Comparison of ENCODE assay signal across 17 cellular contexts in the genomic region with DNA sequence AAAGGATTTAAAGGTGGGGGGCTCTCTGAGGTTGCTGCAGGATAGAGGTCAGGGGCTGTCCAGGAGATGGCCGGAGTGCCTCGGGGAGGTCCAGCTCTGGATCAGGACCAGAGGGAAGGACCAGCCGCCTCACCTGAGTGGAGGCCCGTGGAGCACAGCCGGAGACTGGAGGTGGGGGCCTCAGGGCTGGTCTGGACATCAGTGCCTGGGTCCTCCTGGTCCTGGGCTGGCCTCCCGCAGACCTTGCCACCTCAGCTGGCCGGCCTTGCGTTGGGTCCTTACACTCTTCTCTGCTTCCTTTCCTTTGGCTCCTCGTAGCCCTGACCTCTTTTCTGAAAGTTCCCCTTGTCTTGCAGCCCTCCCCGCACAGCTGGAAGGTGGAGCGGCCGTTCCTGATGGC. TPM values are rescaled to one million over a fixed set of nuclear protein-coding genes. Genes with fewer than 3 reads are reported as not detected.
DNase-seq lines count a peak whose midpoint lies in the region; ATAC-seq and TF ChIP-seq lines count a peak whose summit lies in the region.
"Had no signal": no experiment of that assay in that cellular context is flagged by ENCODE, and none has a peak within 500 bp of the region (broad histone marks: within the 10 kb centered on the region; RNA-seq: fewer than 3 reads in every experiment).

No MANE protein-coding gene starts in this region.

- DNase-seq in Right ventricle myocardium superior, result peak; percentile 46
- DNase-seq in left ventricle myocardium superior, result no peak
- no peak for DNase-seq in endothelial cell (ENCODE audit: low spot score)
- DNase-seq in osteocyte (ENCODE audit: extremely low spot score, unreplicated experiment), result no peak
- no peak for DNase-seq in uterus
- DNase-seq in activated CD4-positive, CD25-positive, alpha-beta regulatory T cell treated with anti-CD3 and anti-CD28 coated beads, Interleukin-2, amount 50 U/mL, for 72 hours, result no peak
- no peak for DNase-seq in EL
- DNase-seq: adrenal gland; dermis blood vessel endothelial cell; foreskin keratinocyte; NCI-H1105 treated with DMSO at 0.1 percent for 48 hours; stimulated activated CD4-positive, alpha-beta T cell treated with anti-CD3 and anti-CD28 coated beads, Interleukin-4, amount 100 ng/mL, for 4 hours had no signal

- peak overlapping the region; percentile 89 for H3K27ac Mint-ChIP-seq in endothelial cell (ENCODE audit: unreplicated experiment)
- H3K27ac Mint-ChIP-seq in osteocyte (ENCODE audit: unreplicated experiment), result peak overlapping the region; percentile 98
- H3K27ac Mint-ChIP-seq: stimulated activated effector memory CD8-positive, alpha-beta T cell treated with anti-CD3 and anti-CD28 coated beads, Interleukin-12 subunit alpha, Interleukin-12 subunit beta, amount 100 ng/mL, for 72 hours had no signal

- H3K27me3 Mint-ChIP-seq in endothelial cell (ENCODE audit: unreplicated experiment), result peaks cover 24% of the 10 kb centered on the region
- no peaks in the 10 kb centered on the region for H3K27me3 Mint-ChIP-seq in osteocyte (ENCODE audit: unreplicated experiment)

- H3K36me3 Mint-ChIP-seq in endothelial cell (ENCODE audit: low read depth, unreplicated experiment), result peaks cover 30% of the 10 kb centered on the region
- H3K36me3 Mint-ChIP-seq in osteocyte (ENCODE audit: unreplicated experiment), result peaks cover 22% of the 10 kb centered on the region

- no peaks in the 10 kb centered on the region for H3K9me3 ChIP-seq in uterus
- H3K9me3 ChIP-seq: A549, adrenal gland had no signal

- peak overlapping the region; percentile 86 to 99 for H3K27ac ChIP-seq in uterus

- intact Hi-C loops in Right ventricle myocardium superior (cut with DNase I), result loop anchor here (5.0 kb wide), 1 partner anchor 33 kb away; no protein-coding TSS in a partner anchor
- intact Hi-C loops in left ventricle myocardium superior (cut with micrococcal nuclease), result no loop called here
- intact Hi-C loops in uterus (cut with DNase I; ENCODE audit: low total_unique reads), result no loop called here

- peaks cover 35 to 39% of the 10 kb centered on the region in 2 donors for H3K4me1 ChIP-seq in uterus

- no peaks in the 10 kb centered on the region for H3K27me3 ChIP-seq in uterus
- H3K27me3 ChIP-seq: adrenal gland, foreskin keratinocyte had no signal

- H3K9me3 Mint-ChIP-seq in endothelial cell (ENCODE audit: unreplicated experiment) (no peaks in the 10 kb centered on the region), osteocyte (ENCODE audit: unreplicated experiment) (no peaks in the 10 kb centered on the region)
- H3K9me3 Mint-ChIP-seq: stimulated activated effector memory CD8-positive, alpha-beta T cell treated with anti-CD3 and anti-CD28 coated beads, Interleukin-12 subunit alpha, Interleukin-12 subunit beta, amount 100 ng/mL, for 72 hours had no signal

- no peak for TF ChIP-seq POLR2A in uterus (IDR thresholded peaks at IDR 0.05)

- peak overlapping the region; percentile 75 for H3K4me3 Mint-ChIP-seq in endothelial cell (ENCODE audit: unreplicated experiment)
- H3K4me3 Mint-ChIP-seq in osteocyte (ENCODE audit: unreplicated experiment), result no peak overlapping the region
- H3K4me3 Mint-ChIP-seq: stimulated activated effector memory CD8-positive, alpha-beta T cell treated with anti-CD3 and anti-CD28 coated beads, Interleukin-12 subunit alpha, Interleukin-12 subunit beta, amount 100 ng/mL, for 72 hours had no signal

- no peak for TF ChIP-seq CTCF in endothelial cell (IDR thresholded peaks at IDR 0.05; ENCODE audit: unreplicated experiment)
- no peak for TF ChIP-seq CTCF in osteocyte (IDR thresholded peaks at IDR 0.05)
- TF ChIP-seq CTCF in uterus (IDR thresholded peaks at IDR 0.05), result no peak

- no peak overlapping the region for H3K4me3 ChIP-seq in uterus
- H3K4me3 ChIP-seq: A549, adrenal gland, K562 had no signal

- ATAC-seq in Right ventricle myocardium superior (ENCODE audit: poor library complexity), result no peak
- no peak for ATAC-seq in left ventricle myocardium superior
- ATAC-seq in HG02678 (IDR thresholded peaks at IDR 0.05; ENCODE audit: unreplicated experiment), result no peak
- ATAC-seq: A549; foreskin keratinocyte; K562; SK-N-SH treated with all-trans-retinoic acid at 6 μM for 48 hours; stimulated activated effector memory CD8-positive, alpha-beta T cell treated with anti-CD3 and anti-CD28 coated beads, Interleukin-12 subunit alpha, Interleukin-12 subunit beta, amount 100 ng/mL, for 72 hours had no signal

- H3K36me3 ChIP-seq in uterus, result no peaks in the 10 kb centered on the region

- H3K4me1 Mint-ChIP-seq in endothelial cell (ENCODE audit: unreplicated experiment) (peaks cover 26% of the 10 kb centered on the region), osteocyte (ENCODE audit: unreplicated experiment) (peaks cover 63% of the 10 kb centered on the region)

RNA-seq across cellular contexts. Expression of gene SUN1, which starts 2.0 kb away (rescaled TPM):
- total RNA-seq in Right ventricle myocardium superior (177 TPM), left ventricle myocardium superior (186 TPM), endothelial cell (ENCODE audit: unreplicated experiment) (150 TPM), osteocyte (212 and 226 TPM in 2 replicates), uterus (100 to 1,000 TPM; 139 to 624 (median 446) TPM)

RNA-seq across cellular contexts. Expression of gene GET4, which starts 42.1 kb away (rescaled TPM):
- 20.6 TPM for total RNA-seq in Right ventricle myocardium superior
- 20.6 TPM for total RNA-seq in left ventricle myocardium superior
- total RNA-seq in endothelial cell (ENCODE audit: unreplicated experiment), result 61.3 TPM
- 33.7 and 36.4 TPM in 2 replicates for total RNA-seq in osteocyte
- 10 to 100 TPM in 3 of 4 donors, 1 to 10 TPM in 1; 6.1 to 39.4 (median 26.7) TPM for total RNA-seq in uterus
